ENCODE assay signal across 24 cellular contexts in genomic region chr3:84487296-84487695, GRCh38.
DNase-seq lines count a peak whose midpoint lies in the region; ATAC-seq, FAIRE-seq and TF ChIP-seq lines count a peak whose summit lies in the region.
"Had no signal": no experiment of that assay in that cellular context is flagged by ENCODE, and none has a peak within 500 bp of the region (broad histone marks: within the 10 kb centered on the region; RNA-seq: fewer than 3 reads in every experiment).

No MANE protein-coding gene starts in this region.

- no peak for TF ChIP-seq EP300 in HepG2 (IDR thresholded peaks at IDR 0.05; ENCODE audit: low read depth in 2 of 2, low read length in 2 of 2)
- no peak for TF ChIP-seq EP300 in HepG2 (CRISPR knock-in tag; IDR thresholded peaks at IDR 0.05; ENCODE audit: borderline replicate concordance)

- H3K9me3 Mint-ChIP-seq in stimulated activated naive B cell treated with anti-CD40 and anti-IgM and Interleukin-4, amounts not matched to agents 10 μg/mL and 1 μg/mL and 100 μg/mL, for 72 hours: peaks cover 3 to 14% of the 10 kb centered on the region in 2 donors

- no peaks in the 10 kb centered on the region for H3K36me3 ChIP-seq in HepG2 (replicated peaks in 1 of 2; ENCODE audit: control insufficient read depth in 1 of 2, insufficient read depth in 2 of 2, low read length in 2 of 2)
- H3K36me3 ChIP-seq in right lobe of liver: no peaks in the 10 kb centered on the region

- no peak for DNase-seq in HepG2 (ENCODE audit: low spot score)
- DNase-seq in right lobe of liver: no peak
- DNase-seq in SK-N-DZ (ENCODE audit: low spot score): peak; percentile 13
- peak; percentile 56 for DNase-seq in islet precursor cell
- DNase-seq in stimulated activated naive B cell treated with anti-CD40 and anti-IgM and Interleukin-4, amounts not matched to agents 10 μg/mL and 1 μg/mL and 100 μg/mL, for 72 hours: no peak
- DNase-seq: 8988T; C1 segment of cervical spinal cord; CD4-positive, CD25-positive, alpha-beta regulatory T cell; CD8-positive, alpha-beta memory T cell; COR-L47; GOT3; H7; HFFc6; KBM-7 had no signal

- WGBS in HepG2 (ENCODE audit: low lambda C conversion rate): 4% methylated on average over 7 of the region's 8 CpGs
- 52% methylated on average over 8 of the region's 8 CpGs for WGBS in right lobe of liver (ENCODE audit: insufficient coverage, low coverage, low lambda C conversion rate, missing lambda C conversion rate)

- in situ Hi-C loops in HepG2 (cut with HindIII; ENCODE audit: extremely low pct_ligation_motif_present, low pct_unique_long_range_greater_than_20kb): no loop called here

- no peak overlapping the region for H3K4me2 ChIP-seq in HepG2 (ENCODE audit: low read depth, low read length)

- no peak overlapping the region for H3K9ac ChIP-seq in HepG2 (ENCODE audit: insufficient read depth, low read depth, low read length)

- no peak for TF ChIP-seq RAD21 in HepG2 (CRISPR knock-in tag; IDR thresholded peaks at IDR 0.05)

- no peak overlapping the region for H2AFZ ChIP-seq in HepG2 (ENCODE audit: low read length)

- H3K27me3 Mint-ChIP-seq in stimulated activated naive B cell treated with anti-CD40 and anti-IgM and Interleukin-4, amounts not matched to agents 10 μg/mL and 1 μg/mL and 100 μg/mL, for 72 hours: no peaks in the 10 kb centered on the region
- H3K27me3 Mint-ChIP-seq: B cell; CD4-positive, CD25-positive, alpha-beta regulatory T cell; IgD-negative memory B cell had no signal

- no peaks in the 10 kb centered on the region for H3K27me3 ChIP-seq in HepG2 (ENCODE audit: control insufficient read depth in 1 of 2, insufficient read depth in 2 of 2, low read length in 2 of 2)
- H3K27me3 ChIP-seq in right lobe of liver: no peaks in the 10 kb centered on the region

- POLR2A ChIA-PET in HepG2 (lab: Yijun Ruan, JAX): no interaction called here

- no peaks in the 10 kb centered on the region for H3K4me1 Mint-ChIP-seq in stimulated activated naive B cell treated with anti-CD40 and anti-IgM and Interleukin-4, amounts not matched to agents 10 μg/mL and 1 μg/mL and 100 μg/mL, for 72 hours
- H3K4me1 Mint-ChIP-seq: B cell; CD4-positive, CD25-positive, alpha-beta regulatory T cell; CD8-positive, alpha-beta memory T cell; IgD-negative memory B cell had no signal

- peak; percentile 63; the same call in 2 of the 3 replicates for ATAC-seq in HepG2
- ATAC-seq in right lobe of liver: no peak
- ATAC-seq in stimulated activated naive B cell treated with anti-CD40 and anti-IgM and Interleukin-4, amounts not matched to agents 10 μg/mL and 1 μg/mL and 100 μg/mL, for 72 hours (replicated peaks): no peak
- ATAC-seq in GM21367 (IDR thresholded peaks at IDR 0.05; ENCODE audit: unreplicated experiment): no peak
- no peak for ATAC-seq in HG03139 (IDR thresholded peaks at IDR 0.05; ENCODE audit: unreplicated experiment)
- ATAC-seq in HG03439 (IDR thresholded peaks at IDR 0.05; ENCODE audit: unreplicated experiment): no peak
- ATAC-seq: HCT116 had no signal

- intact Hi-C loops in HepG2 (cut with micrococcal nuclease; ENCODE audit: unreplicated experiment): no loop called here
- intact Hi-C loops in right lobe of liver (cut with DNase I): no loop called here

- no peak overlapping the region for H3K4me3 ChIP-seq in HepG2 (replicated peaks in 1 of 3; ENCODE audit: insufficient read depth in 1 of 3, low read depth in 2 of 3, low read length in 3 of 3)
- H3K4me3 ChIP-seq in right lobe of liver: no peak overlapping the region

- H3K79me2 ChIP-seq in HepG2 (ENCODE audit: insufficient read depth, low read length): no peaks in the 10 kb centered on the region

- BruUV-seq in HepG2 (replicated peaks; lab: Mats Ljungman, UMichigan): no TSS peak

- H3K27ac ChIP-seq in HepG2 (ENCODE audit: extremely low read length, insufficient read depth, low read length) (no peak overlapping the region), right lobe of liver (no peak overlapping the region)
- H3K27ac ChIP-seq: HL-60 had no signal

- TF ChIP-seq CTCF in HepG2 (CRISPR knock-in tag; IDR thresholded peaks at IDR 0.05): no peak
- no peak for TF ChIP-seq CTCF in right lobe of liver (IDR thresholded peaks at IDR 0.05)

- no peak for FAIRE-seq in HepG2 (lab: Jason Lieb, UNC)
- FAIRE-seq: D721Med, G401.6, GM12891 had no signal

- H3K36me3 Mint-ChIP-seq in stimulated activated naive B cell treated with anti-CD40 and anti-IgM and Interleukin-4, amounts not matched to agents 10 μg/mL and 1 μg/mL and 100 μg/mL, for 72 hours: no peaks in the 10 kb centered on the region
- H3K36me3 Mint-ChIP-seq: CD4-positive, CD25-positive, alpha-beta regulatory T cell; CD8-positive, alpha-beta memory T cell; IgD-negative memory B cell had no signal

- no peaks in the 10 kb centered on the region for H4K20me1 ChIP-seq in HepG2 (ENCODE audit: insufficient read depth, low read length)

- TF ChIP-seq POLR2A in HepG2 (IDR thresholded peaks at IDR 0.05; ENCODE audit: insufficient read depth in 1 of 2, low read depth in 2 of 2, low read length in 2 of 2) (no peak), right lobe of liver (IDR thresholded peaks at IDR 0.05) (no peak)

- no peak overlapping the region for H3K4me3 Mint-ChIP-seq in stimulated activated naive B cell treated with anti-CD40 and anti-IgM and Interleukin-4, amounts not matched to agents 10 μg/mL and 1 μg/mL and 100 μg/mL, for 72 hours
- H3K4me3 Mint-ChIP-seq: B cell; CD4-positive, CD25-positive, alpha-beta regulatory T cell; CD8-positive, alpha-beta memory T cell; HFFc6; IgD-negative memory B cell had no signal

- CTCF ChIA-PET in HepG2 (lab: Yijun Ruan, JAX; ENCODE audit: low intra/inter-chr PET ratio, low total read pairs): no interaction called here

- H3K9me3 ChIP-seq in HepG2 (ENCODE audit: low read length) (no peaks in the 10 kb centered on the region), right lobe of liver (no peaks in the 10 kb centered on the region)

- H3K4me1 ChIP-seq in HepG2 (ENCODE audit: insufficient read depth, low read length): no peaks in the 10 kb centered on the region
- H3K4me1 ChIP-seq in right lobe of liver: no peaks in the 10 kb centered on the region

- no peak overlapping the region for H3K27ac Mint-ChIP-seq in stimulated activated naive B cell treated with anti-CD40 and anti-IgM and Interleukin-4, amounts not matched to agents 10 μg/mL and 1 μg/mL and 100 μg/mL, for 72 hours
- H3K27ac Mint-ChIP-seq: B cell; CD4-positive, CD25-positive, alpha-beta regulatory T cell; CD8-positive, alpha-beta memory T cell; HFFc6; IgD-negative memory B cell had no signal

TF ChIP-seq in HepG2, 621 proteins besides CTCF, POLR2A, EP300 and RAD21:
- no peak for TF ChIP-seq ZNF569 (CRISPR knock-in tag; IDR thresholded peaks at IDR 0.05; ENCODE audit: borderline replicate concordance)
- TF ChIP-seq ARHGAP35 (CRISPR knock-in tag; IDR thresholded peaks at IDR 0.05; ENCODE audit: borderline replicate concordance): no peak
- TF ChIP-seq ZNF777 (CRISPR knock-in tag; IDR thresholded peaks at IDR 0.05): no peak
- TF ChIP-seq ZNF616 (CRISPR knock-in tag; IDR thresholded peaks at IDR 0.05; ENCODE audit: low read depth): no peak
- no peak for TF ChIP-seq NR2F6 (IDR thresholded peaks at IDR 0.05)
- TF ChIP-seq NR2F6 (CRISPR knock-in tag; IDR thresholded peaks at IDR 0.05): no peak
- no peak for TF ChIP-seq ZNF598 (CRISPR knock-in tag; IDR thresholded peaks at IDR 0.05; ENCODE audit: borderline replicate concordance)
- TF ChIP-seq RFXAP (CRISPR knock-in tag; IDR thresholded peaks at IDR 0.05; ENCODE audit: borderline replicate concordance): no peak
- TF ChIP-seq SAFB2 (CRISPR knock-in tag; IDR thresholded peaks at IDR 0.05; ENCODE audit: borderline replicate concordance, low read depth): no peak
- TF ChIP-seq GATAD2A (CRISPR knock-in tag; IDR thresholded peaks at IDR 0.05): no peak
- TF ChIP-seq, protein P1, sequence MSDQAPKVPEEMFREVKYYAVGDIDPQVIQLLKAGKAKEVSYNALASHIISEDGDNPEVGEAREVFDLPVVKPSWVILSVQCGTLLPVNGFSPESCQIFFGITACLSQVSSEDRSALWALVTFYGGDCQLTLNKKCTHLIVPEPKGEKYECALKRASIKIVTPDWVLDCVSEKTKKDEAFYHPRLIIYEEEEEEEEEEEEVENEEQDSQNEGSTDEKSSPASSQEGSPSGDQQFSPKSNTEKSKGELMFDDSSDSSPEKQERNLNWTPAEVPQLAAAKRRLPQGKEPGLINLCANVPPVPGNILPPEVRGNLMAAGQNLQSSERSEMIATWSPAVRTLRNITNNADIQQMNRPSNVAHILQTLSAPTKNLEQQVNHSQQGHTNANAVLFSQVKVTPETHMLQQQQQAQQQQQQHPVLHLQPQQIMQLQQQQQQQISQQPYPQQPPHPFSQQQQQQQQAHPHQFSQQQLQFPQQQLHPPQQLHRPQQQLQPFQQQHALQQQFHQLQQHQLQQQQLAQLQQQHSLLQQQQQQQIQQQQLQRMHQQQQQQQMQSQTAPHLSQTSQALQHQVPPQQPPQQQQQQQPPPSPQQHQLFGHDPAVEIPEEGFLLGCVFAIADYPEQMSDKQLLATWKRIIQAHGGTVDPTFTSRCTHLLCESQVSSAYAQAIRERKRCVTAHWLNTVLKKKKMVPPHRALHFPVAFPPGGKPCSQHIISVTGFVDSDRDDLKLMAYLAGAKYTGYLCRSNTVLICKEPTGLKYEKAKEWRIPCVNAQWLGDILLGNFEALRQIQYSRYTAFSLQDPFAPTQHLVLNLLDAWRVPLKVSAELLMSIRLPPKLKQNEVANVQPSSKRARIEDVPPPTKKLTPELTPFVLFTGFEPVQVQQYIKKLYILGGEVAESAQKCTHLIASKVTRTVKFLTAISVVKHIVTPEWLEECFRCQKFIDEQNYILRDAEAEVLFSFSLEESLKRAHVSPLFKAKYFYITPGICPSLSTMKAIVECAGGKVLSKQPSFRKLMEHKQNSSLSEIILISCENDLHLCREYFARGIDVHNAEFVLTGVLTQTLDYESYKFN (CRISPR knock-in tag; conservative IDR thresholded peaks at IDR 0.05): no peak
- TF ChIP-seq, protein P2, sequence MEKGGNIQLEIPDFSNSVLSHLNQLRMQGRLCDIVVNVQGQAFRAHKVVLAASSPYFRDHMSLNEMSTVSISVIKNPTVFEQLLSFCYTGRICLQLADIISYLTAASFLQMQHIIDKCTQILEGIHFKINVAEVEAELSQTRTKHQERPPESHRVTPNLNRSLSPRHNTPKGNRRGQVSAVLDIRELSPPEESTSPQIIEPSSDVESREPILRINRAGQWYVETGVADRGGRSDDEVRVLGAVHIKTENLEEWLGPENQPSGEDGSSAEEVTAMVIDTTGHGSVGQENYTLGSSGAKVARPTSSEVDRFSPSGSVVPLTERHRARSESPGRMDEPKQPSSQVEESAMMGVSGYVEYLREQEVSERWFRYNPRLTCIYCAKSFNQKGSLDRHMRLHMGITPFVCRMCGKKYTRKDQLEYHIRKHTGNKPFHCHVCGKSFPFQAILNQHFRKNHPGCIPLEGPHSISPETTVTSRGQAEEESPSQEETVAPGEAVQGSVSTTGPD (CRISPR knock-in tag; IDR thresholded peaks at IDR 0.05): no peak
- no peak for TF ChIP-seq MAZ (IDR thresholded peaks at IDR 0.05; ENCODE audit: borderline replicate concordance, low read depth, low read length)
- no peak for TF ChIP-seq MAZ (CRISPR knock-in tag; IDR thresholded peaks at IDR 0.05; ENCODE audit: low read depth)

Comparison
In these comparisons a context has a peak if more than half of its experiments do, and no peak if none do; other contexts are left out.
1. DNase-seq: peak in SK-N-DZ (single experiment) and islet precursor cell (single experiment); none in HepG2 (single experiment), right lobe of liver (0 of 3) and stimulated activated naive B cell treated with anti-CD40 and anti-IgM and Interleukin-4, amounts not matched to agents 10 μg/mL and 1 μg/mL and 100 μg/mL, for 72 hours (single experiment).